ENCODE assay signal across 20 cellular contexts in genomic region chr18:27666070-27666469, GRCh38.
"Had no signal": no experiment of that assay in that cellular context is flagged by ENCODE, and none has a peak within 500 bp of the region (broad histone marks: within the 10 kb centered on the region; RNA-seq: fewer than 3 reads in every experiment).

No MANE protein-coding gene starts in this region.

- DNase-seq: central memory CD4-positive, alpha-beta T cell; cortex of kidney; effector memory CD4-positive, alpha-beta T cell; foreskin keratinocyte; immature natural killer cell; left ventricle myocardium inferior; lower lobe of right lung; mesenchymal stem cell; naive thymus-derived CD4-positive, alpha-beta T cell; nephron progenitor cell; pancreas; psoas muscle; retina; right lobe of liver; stimulated activated naive CD4-positive, alpha-beta T cell; stomach; substantia nigra; transverse colon had no signal

- H3K9me3 ChIP-seq: left ventricle myocardium inferior, lower lobe of right lung, pancreas, psoas muscle, right lobe of liver, stomach, thoracic aorta, transverse colon had no signal

- H3K27me3 Mint-ChIP-seq: naive thymus-derived CD4-positive, alpha-beta T cell had no signal

- H3K4me1 ChIP-seq: foreskin keratinocyte, lower lobe of right lung, psoas muscle, stomach, transverse colon had no signal

- H3K36me3 Mint-ChIP-seq: immature natural killer cell; naive thymus-derived CD4-positive, alpha-beta T cell had no signal

- H3K27me3 ChIP-seq: foreskin keratinocyte, pancreas, right lobe of liver, stomach, transverse colon had no signal

- H3K4me1 Mint-ChIP-seq: immature natural killer cell; naive thymus-derived CD4-positive, alpha-beta T cell had no signal

- H3K27ac Mint-ChIP-seq: immature natural killer cell; naive thymus-derived CD4-positive, alpha-beta T cell; nephron progenitor cell had no signal

- H3K27ac ChIP-seq: epithelial cell of prostate, foreskin keratinocyte, left ventricle myocardium inferior, lower lobe of right lung, pancreas, psoas muscle, right lobe of liver, stomach, thoracic aorta, transverse colon had no signal

- ATAC-seq: foreskin keratinocyte; naive thymus-derived CD4-positive, alpha-beta T cell; pancreas; psoas muscle; right lobe of liver had no signal

- H3K4me3 ChIP-seq: left ventricle myocardium inferior, lower lobe of right lung, pancreas, psoas muscle, right lobe of liver, stomach, thoracic aorta, transverse colon had no signal

- H3K36me3 ChIP-seq: left ventricle myocardium inferior, lower lobe of right lung, pancreas, right lobe of liver, stomach, thoracic aorta, transverse colon had no signal

- H3K4me3 Mint-ChIP-seq: immature natural killer cell; naive thymus-derived CD4-positive, alpha-beta T cell; nephron progenitor cell had no signal
